8 cellular contexts compared by ENCODE assay signal in the genomic region with DNA sequence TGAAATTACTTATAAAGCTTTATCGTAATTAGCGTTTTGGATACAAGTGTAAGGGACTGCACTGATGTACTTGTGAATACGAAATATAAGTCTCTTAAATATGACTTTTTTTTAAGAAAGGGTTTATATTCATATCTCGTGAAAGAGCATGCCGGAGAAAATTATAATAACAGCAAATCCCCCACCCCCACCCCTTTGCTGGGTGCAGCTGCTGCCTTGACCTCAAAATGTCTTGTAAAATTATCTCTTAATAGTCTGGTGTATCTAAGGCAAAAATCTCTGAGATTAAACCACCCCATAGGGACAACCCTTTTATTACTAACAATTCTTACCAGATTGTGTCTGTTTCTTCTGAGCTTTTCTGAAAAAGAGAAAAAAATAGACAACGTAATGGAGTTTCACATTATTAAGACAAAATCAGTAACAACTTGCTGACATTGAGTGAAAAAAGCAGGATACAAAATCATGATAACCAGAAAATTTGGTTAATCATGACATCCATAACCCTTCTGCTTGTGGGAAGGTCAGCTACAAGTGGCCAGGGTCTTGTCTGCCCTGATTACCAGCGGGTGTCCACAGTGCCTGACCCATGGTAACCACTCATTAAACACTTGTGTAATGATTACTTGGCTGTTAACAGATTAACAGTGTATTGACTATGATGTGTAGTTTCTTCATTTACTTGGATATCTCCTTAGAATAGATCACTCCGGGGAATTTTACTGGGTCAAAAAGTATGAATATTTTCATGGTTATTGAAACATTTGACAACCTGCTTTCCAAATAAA. TPM values are rescaled to one million over a fixed set of nuclear protein-coding genes. Genes with fewer than 3 reads are reported as not detected.
A peak's percentile ranks its signal among the peaks of the same experiment; 100 is the strongest.
DNase-seq lines count a peak whose midpoint lies in the region; ATAC-seq lines count a peak whose summit lies in the region.

No MANE protein-coding gene starts in this region.

- no peaks in the 10 kb centered on the region for H3K27me3 ChIP-seq in skeletal muscle satellite cell (ENCODE audit: control insufficient read depth, insufficient read depth, low read length)

- H3K27me3 Mint-ChIP-seq in activated CD4-positive, alpha-beta memory T cell treated with anti-CD3 and anti-CD28 coated beads for 36 hours: no peaks in the 10 kb centered on the region

- H3K9ac ChIP-seq in skeletal muscle satellite cell (ENCODE audit: low read depth, low read length): peak overlapping the region; percentile 91

- peaks cover 12% of the 10 kb centered on the region for H3K4me1 ChIP-seq in skeletal muscle satellite cell (ENCODE audit: control insufficient read depth, insufficient read depth, low read length)

- ATAC-seq in GM18909 (IDR thresholded peaks at IDR 0.05; ENCODE audit: poor library complexity, unreplicated experiment): no peak

- POLR2A ChIA-PET in activated CD4-positive, alpha-beta memory T cell treated with anti-CD3 and anti-CD28 coated beads for 36 hours (lab: Charles Lee): interaction anchor here (0.5 kb wide), 1 partner anchor 351 kb away, joined by 3 read pairs; no protein-coding TSS in a partner anchor

- no peaks in the 10 kb centered on the region for H3K9me3 Mint-ChIP-seq in activated CD4-positive, alpha-beta memory T cell treated with anti-CD3 and anti-CD28 coated beads for 36 hours

- H3K9me3 ChIP-seq in skeletal muscle satellite cell (replicated peaks; ENCODE audit: low read length): no peaks in the 10 kb centered on the region

- peak overlapping the region; percentile 60 for H3K27ac Mint-ChIP-seq in activated CD4-positive, alpha-beta memory T cell treated with anti-CD3 and anti-CD28 coated beads for 36 hours

- H3K4me2 ChIP-seq in skeletal muscle satellite cell (ENCODE audit: low read length): peak overlapping the region; percentile 78

- peak overlapping the region; percentile 93 for H3K4me3 ChIP-seq in iPS-11a (ENCODE audit: low read depth, low read length)
- peak overlapping the region; percentile 96 for H3K4me3 ChIP-seq in skeletal muscle satellite cell (ENCODE audit: low read length)

- intact Hi-C loops in activated CD4-positive, alpha-beta memory T cell treated with anti-CD3 and anti-CD28 coated beads for 36 hours (cut with micrococcal nuclease): loop anchor here (5.0 kb wide), 1 partner anchor 329 kb away; the partner anchor contains the start of gene ALS2

- H3K4me3 Mint-ChIP-seq in activated CD4-positive, alpha-beta memory T cell treated with anti-CD3 and anti-CD28 coated beads for 36 hours: peak overlapping the region; percentile 96

- CTCF ChIA-PET in activated CD4-positive, alpha-beta memory T cell treated with anti-CD3 and anti-CD28 coated beads for 36 hours (lab: Charles Lee): interaction anchor here (1.3 to 1.4 kb wide), 2 partner anchors 39 to 63 kb away, joined by 4 to 7 read pairs; no protein-coding TSS in a partner anchor

- peaks cover 3% of the 10 kb centered on the region for H3K36me3 Mint-ChIP-seq in activated CD4-positive, alpha-beta memory T cell treated with anti-CD3 and anti-CD28 coated beads for 36 hours

- peaks cover 29% of the 10 kb centered on the region for H3K4me1 Mint-ChIP-seq in activated CD4-positive, alpha-beta memory T cell treated with anti-CD3 and anti-CD28 coated beads for 36 hours (ENCODE audit: low read depth)

- DNase-seq in NCI-H82 (lab: John Stamatoyannopoulos, UW) (peak; percentile 67), NCI-H82 treated with DMSO at 0.1 percent for 48 hours (lab: John Stamatoyannopoulos, UW; ENCODE audit: unreplicated experiment) (no peak), HuH-7 (ENCODE audit: low spot score) (no peak), ureter (ENCODE audit: low spot score) (no peak)
- DNase-seq in activated CD4-positive, alpha-beta memory T cell treated with anti-CD3 and anti-CD28 coated beads for 36 hours: no peak

- H3K36me3 ChIP-seq in skeletal muscle satellite cell (ENCODE audit: insufficient read depth, low read length): peaks cover 9% of the 10 kb centered on the region

RNA-seq across cellular contexts. Expression of gene STRADB, which starts 1.5 kb away (rescaled TPM):
- 10 to 100 TPM; 18.5 to 19.8 TPM for total RNA-seq in activated CD4-positive, alpha-beta memory T cell treated with anti-CD3 and anti-CD28 coated beads for 36 hours
- 33.9 and 38.5 TPM in 2 replicates for total RNA-seq in skeletal muscle satellite cell (2012; rRNA removed)
- total RNA-seq in ureter: 20.7 TPM

RNA-seq across cellular contexts. Expression of gene TRAK2, which starts 1.8 kb away (rescaled TPM):
- 10 to 100 TPM; 23.5 to 26.0 TPM for total RNA-seq in activated CD4-positive, alpha-beta memory T cell treated with anti-CD3 and anti-CD28 coated beads for 36 hours
- 39.1 and 48.7 TPM in 2 replicates for total RNA-seq in skeletal muscle satellite cell (2012; rRNA removed)
- 42.7 TPM for total RNA-seq in ureter
